18 cellular contexts compared by ENCODE assay signal in genomic region chr15:93250212-93250611, GRCh38.
DNase-seq lines count a peak whose midpoint lies in the region; ATAC-seq and TF ChIP-seq lines count a peak whose summit lies in the region.
"Had no signal": no experiment of that assay in that cellular context is flagged by ENCODE, and none has a peak within 500 bp of the region (broad histone marks: within the 10 kb centered on the region; RNA-seq: fewer than 3 reads in every experiment).

No MANE protein-coding gene starts in this region.

- no peak for DNase-seq in heart right ventricle
- DNase-seq in cardiac septum (ENCODE audit: low spot score): no peak
- DNase-seq in NOMO-1 treated with DMSO at 0.1 percent for 48 hours (lab: John Stamatoyannopoulos, UW; ENCODE audit: unreplicated experiment): peak; percentile 78
- DNase-seq in islet precursor cell: peak; percentile 1
- DNase-seq in upper lobe of right lung: no peak
- DNase-seq in dorsolateral prefrontal cortex: no peak
- no peak for DNase-seq in inferior parietal cortex (ENCODE audit: extremely low spot score)
- no peak for DNase-seq in cerebellar nuclear complex (lab: John Stamatoyannopoulos, UW)
- DNase-seq: CD4-positive, alpha-beta T cell; DMS79; NCI-H1048; NCI-H146; NCI-H2107; NCI-H226; NCI-H526 treated with DMSO at 0.1 percent for 48 hours; NK-92 treated with Interleukin-12 subunit alpha and Interleukin-12 subunit beta, amount 100 ng/mL, for 24 hours had no signal

- peaks cover 0 to 2% (median 0%) of the 10 kb centered on the region in 7 donors for H3K27me3 ChIP-seq in heart right ventricle
- H3K27me3 ChIP-seq in upper lobe of right lung: no peaks in the 10 kb centered on the region
- H3K27me3 ChIP-seq in dorsolateral prefrontal cortex: peaks cover 0 to 13% (median 0%) of the 10 kb centered on the region in 45 donors
- H3K27me3 ChIP-seq: SJSA1 had no signal

- H3K4me3 ChIP-seq in heart right ventricle: no peak overlapping the region
- no peak overlapping the region for H3K4me3 ChIP-seq in upper lobe of right lung
- no peak overlapping the region for H3K4me3 ChIP-seq in dorsolateral prefrontal cortex
- H3K4me3 ChIP-seq: HAP-1, SJSA1 had no signal

- H3K27ac ChIP-seq in heart right ventricle (peak overlapping the region in 8 of 10 donors; percentile 9 to 71 (median 40)), upper lobe of right lung (no peak overlapping the region), dorsolateral prefrontal cortex (no peak overlapping the region)
- H3K27ac ChIP-seq: SJSA1 had no signal

- no peak for TF ChIP-seq CTCF in heart right ventricle (IDR thresholded peaks at IDR 0.05)
- TF ChIP-seq CTCF in upper lobe of right lung (IDR thresholded peaks at IDR 0.05): no peak
- TF ChIP-seq CTCF in dorsolateral prefrontal cortex (IDR thresholded peaks at IDR 0.05 in 54 of 56, conservative IDR thresholded peaks at IDR 0.05 in 2 of 56; ENCODE audit: low read depth in 1 of 56, partially characterized antibody in 56 of 56): no peak

- ATAC-seq in heart right ventricle (peak in 3 of 8 donors; percentile 46 to 58 (median 55)), upper lobe of right lung (peak; percentile 60)

- H3K9me3 ChIP-seq in heart right ventricle: no peaks in the 10 kb centered on the region
- no peaks in the 10 kb centered on the region for H3K9me3 ChIP-seq in upper lobe of right lung
- H3K9me3 ChIP-seq: HAP-1, SJSA1 had no signal

- WGBS in heart right ventricle, 2 donors: 41 to 51% methylated on average over 2 of the region's 2 CpGs

- H3K4me1 ChIP-seq in heart right ventricle (peaks cover 0 to 47% (median 28%) of the 10 kb centered on the region in 9 donors), upper lobe of right lung (no peaks in the 10 kb centered on the region)
- H3K4me1 ChIP-seq: HAP-1, SJSA1 had no signal

- intact Hi-C loops in heart right ventricle (cut with DNase I): no loop called here
- intact Hi-C loops in cardiac septum (cut with DNase I): no loop called here
- intact Hi-C loops in upper lobe of right lung (cut with DNase I): no loop called here
- intact Hi-C loops in dorsolateral prefrontal cortex (cut with DNase I): loop anchor here in 1 of 2 donors (5.0 kb wide), 1 partner anchor 382 kb away; no protein-coding TSS in a partner anchor

- H3K36me3 ChIP-seq in heart right ventricle (no peaks in the 10 kb centered on the region), upper lobe of right lung (no peaks in the 10 kb centered on the region)
- H3K36me3 ChIP-seq: HAP-1, SJSA1 had no signal

Comparison
In these comparisons a context has a peak if more than half of its experiments do, and no peak if none do; other contexts are left out.
1. DNase-seq: peak in NOMO-1 treated with DMSO at 0.1 percent for 48 hours (single experiment) and islet precursor cell (single experiment); none in heart right ventricle (0 of 2), cardiac septum (single experiment), upper lobe of right lung (single experiment), dorsolateral prefrontal cortex (0 of 10), inferior parietal cortex (single experiment) and cerebellar nuclear complex (0 of 2).
2. H3K27ac ChIP-seq: peak in heart right ventricle (8 of 10); none in upper lobe of right lung (single experiment) and dorsolateral prefrontal cortex (0 of 59).